Comparison of ENCODE assay signal across 1 cellular context in genomic region chr10:44463511-44464121, GRCh38.
A peak's percentile ranks its signal among the peaks of the same experiment; 100 is the strongest.
TF ChIP-seq lines count a peak whose summit lies in the region.

No MANE protein-coding gene starts in this region.

TF ChIP-seq in HEK293, 187 proteins besides CTCF, POLR2A, EP300 and RAD21 (continued from another document):
- no peak for TF ChIP-seq REST (tag by site-specific recombination; IDR thresholded peaks at IDR 0.05)
- TF ChIP-seq ZNF48 (tag by site-specific recombination; IDR thresholded peaks at IDR 0.05) = no peak
- TF ChIP-seq ZNF404 (tag by site-specific recombination; IDR thresholded peaks at IDR 0.05) = no peak
- no peak for TF ChIP-seq ZNF202 (tag by site-specific recombination; IDR thresholded peaks at IDR 0.05; ENCODE audit: borderline replicate concordance)
- no peak for TF ChIP-seq ZNF112 (tag by site-specific recombination; IDR thresholded peaks at IDR 0.05)
- no peak for TF ChIP-seq ZSCAN30 (tag by site-specific recombination; IDR thresholded peaks at IDR 0.05)
- TF ChIP-seq ZBTB8A (tag by site-specific recombination; IDR thresholded peaks at IDR 0.05) = 0 out of 2 replicates have a peak, but pooled peaks have one; percentile 15
- TF ChIP-seq ZNF747 (tag by site-specific recombination; IDR thresholded peaks at IDR 0.05) = no peak
- TF ChIP-seq ZNF324 (tag by site-specific recombination; IDR thresholded peaks at IDR 0.05) = no peak
- 0 out of 2 replicates have a peak, but pooled peaks have one; percentile 18 for TF ChIP-seq GLI2 (tag by site-specific recombination; IDR thresholded peaks at IDR 0.05; ENCODE audit: borderline replicate concordance, low read depth)
- TF ChIP-seq ZFP69B (tag by site-specific recombination; IDR thresholded peaks at IDR 0.05) = no peak
- 0 out of 2 replicates have a peak, but pooled peaks have one; percentile 32 for TF ChIP-seq ZNF501 (tag by site-specific recombination; IDR thresholded peaks at IDR 0.05)
- no peak for TF ChIP-seq BCL6B (tag by site-specific recombination; IDR thresholded peaks at IDR 0.05)
- TF ChIP-seq ZNF394 (tag by site-specific recombination; IDR thresholded peaks at IDR 0.05; ENCODE audit: borderline replicate concordance) = no peak
- no peak for TF ChIP-seq ZNF335 (tag by site-specific recombination; conservative IDR thresholded peaks at IDR 0.05)
- no peak for TF ChIP-seq ZNF639 (tag by site-specific recombination; IDR thresholded peaks at IDR 0.05)
- TF ChIP-seq ZNF19 (tag by site-specific recombination; IDR thresholded peaks at IDR 0.05; ENCODE audit: low read depth) = no peak
- TF ChIP-seq ZNF621 (tag by site-specific recombination; IDR thresholded peaks at IDR 0.05) = no peak
- no peak for TF ChIP-seq ZNF707 (tag by site-specific recombination; IDR thresholded peaks at IDR 0.05)
- TF ChIP-seq ZNF677 (tag by site-specific recombination; IDR thresholded peaks at IDR 0.05) = 0 out of 2 replicates have a peak, but pooled peaks have one; percentile 40
- TF ChIP-seq ZNF132 (tag by site-specific recombination; IDR thresholded peaks at IDR 0.05; ENCODE audit: borderline replicate concordance) = no peak
- 0 out of 2 replicates have a peak, but pooled peaks have one; percentile 30 for TF ChIP-seq ZEB2 (tag by site-specific recombination; IDR thresholded peaks at IDR 0.05)
- peak; percentile 49; the same call in 1 of the 2 replicates for TF ChIP-seq ZNF600 (tag by site-specific recombination; IDR thresholded peaks at IDR 0.05)
- no peak for TF ChIP-seq ZNF362 (tag by site-specific recombination; IDR thresholded peaks at IDR 0.05)
- TF ChIP-seq ZNF629 (tag by site-specific recombination; IDR thresholded peaks at IDR 0.05) = no peak
- TF ChIP-seq SP7 (tag by site-specific recombination; IDR thresholded peaks at IDR 0.05) = peak; percentile 96
- peak; percentile 22; the same call in 1 of the 2 replicates for TF ChIP-seq ZIC2 (tag by site-specific recombination; IDR thresholded peaks at IDR 0.05)
- TF ChIP-seq ZNF580 (tag by site-specific recombination; IDR thresholded peaks at IDR 0.05) = no peak
- no peak for TF ChIP-seq ZNF423 (tag by site-specific recombination; IDR thresholded peaks at IDR 0.05)
- TF ChIP-seq FEZF1 (tag by site-specific recombination; IDR thresholded peaks at IDR 0.05) = peak; percentile 91
- no peak for TF ChIP-seq ZNF701 (tag by site-specific recombination; IDR thresholded peaks at IDR 0.05)
- no peak for TF ChIP-seq ZNF148 (tag by site-specific recombination; IDR thresholded peaks at IDR 0.05; ENCODE audit: borderline replicate concordance)
- no peak for TF ChIP-seq ZNF596 (tag by site-specific recombination; IDR thresholded peaks at IDR 0.05)
- no peak for TF ChIP-seq ZNF18 (tag by site-specific recombination; IDR thresholded peaks at IDR 0.05)
- TF ChIP-seq ZNF211 (tag by site-specific recombination; IDR thresholded peaks at IDR 0.05; ENCODE audit: low read depth) = no peak
- no peak for TF ChIP-seq YY2 (tag by site-specific recombination; IDR thresholded peaks at IDR 0.05)
- TF ChIP-seq ZNF645 (tag by site-specific recombination; IDR thresholded peaks at IDR 0.05) = no peak
- no peak for TF ChIP-seq KLF8 (tag by site-specific recombination; IDR thresholded peaks at IDR 0.05)
- TF ChIP-seq SCRT1 (tag by site-specific recombination; IDR thresholded peaks at IDR 0.05; ENCODE audit: borderline replicate concordance) = no peak
- TF ChIP-seq OSR2 (tag by site-specific recombination; IDR thresholded peaks at IDR 0.05) = peak; percentile 62
- TF ChIP-seq ZNF184 (tag by site-specific recombination; IDR thresholded peaks at IDR 0.05) = no peak
- TF ChIP-seq GFI1B (tag by site-specific recombination; IDR thresholded peaks at IDR 0.05) = no peak
- TF ChIP-seq PRDM4 (tag by site-specific recombination; IDR thresholded peaks at IDR 0.05) = peak; percentile 49; the same call in 1 of the 2 replicates
- TF ChIP-seq ZNF274 (IDR thresholded peaks at IDR 0.05; ENCODE audit: low read length) = no peak
- TF ChIP-seq ZNF274 (tag by site-specific recombination; IDR thresholded peaks at IDR 0.05; ENCODE audit: borderline replicate concordance) = no peak
- TF ChIP-seq ZBTB26 (tag by site-specific recombination; optimal IDR thresholded peaks at IDR 0.05) = no peak
- TF ChIP-seq ZFHX2 (tag by site-specific recombination; conservative IDR thresholded peaks at IDR 0.05) = no peak
